17 cellular contexts compared by ENCODE assay signal in the genomic region with DNA sequence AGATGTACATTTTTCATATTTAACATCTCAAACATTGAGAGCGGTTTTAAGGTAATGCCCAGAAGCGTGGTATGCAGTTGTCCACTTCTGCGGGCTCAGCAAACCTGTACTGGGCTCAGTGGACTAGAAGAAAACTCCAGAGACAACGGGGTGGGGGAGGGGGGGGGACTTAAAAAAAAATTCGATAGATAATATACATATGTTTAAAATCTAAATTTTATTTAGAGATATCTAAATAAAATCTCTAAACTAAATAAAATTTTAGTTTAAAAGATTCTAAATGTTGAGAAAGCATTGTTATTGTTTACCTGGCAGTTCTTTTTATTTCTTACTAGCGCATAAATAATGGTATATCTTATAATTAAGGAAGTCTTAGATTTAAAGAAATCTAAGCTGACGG. TPM values are rescaled to one million over a fixed set of nuclear protein-coding genes. Genes with fewer than 3 reads are reported as not detected.
DNase-seq lines count a peak whose midpoint lies in the region; ATAC-seq lines count a peak whose summit lies in the region.
"Had no signal": no experiment of that assay in that cellular context is flagged by ENCODE, and none has a peak within 500 bp of the region (broad histone marks: within the 10 kb centered on the region; RNA-seq: fewer than 3 reads in every experiment).

No MANE protein-coding gene starts in this region.

- no peaks in the 10 kb centered on the region for H3K9me3 Mint-ChIP-seq in stimulated activated naive CD8-positive, alpha-beta T cell treated with anti-CD3 and anti-CD28 coated beads, Interleukin-15, Interleukin-2, amounts not matched to agents 100 ng/mL and 50 ng/mL, for 24 hours
- no peaks in the 10 kb centered on the region for H3K9me3 Mint-ChIP-seq in activated CD4-positive, alpha-beta memory T cell treated with anti-CD3 and anti-CD28 coated beads for 36 hours
- H3K9me3 Mint-ChIP-seq in immature natural killer cell = no peaks in the 10 kb centered on the region
- no peaks in the 10 kb centered on the region for H3K9me3 Mint-ChIP-seq in effector memory CD8-positive, alpha-beta T cell

- H3K27ac Mint-ChIP-seq in stimulated activated naive CD8-positive, alpha-beta T cell treated with anti-CD3 and anti-CD28 coated beads, Interleukin-15, Interleukin-2, amounts not matched to agents 100 ng/mL and 50 ng/mL, for 24 hours = peak overlapping the region; percentile 96
- H3K27ac Mint-ChIP-seq in activated CD4-positive, alpha-beta memory T cell treated with anti-CD3 and anti-CD28 coated beads for 36 hours = peak overlapping the region; percentile 94
- H3K27ac Mint-ChIP-seq in immature natural killer cell = peak overlapping the region; percentile 80 to 95 (median 93)
- no peak overlapping the region for H3K27ac Mint-ChIP-seq in effector memory CD8-positive, alpha-beta T cell

- no peaks in the 10 kb centered on the region for H3K9me3 ChIP-seq in neuronal stem cell (replicated peaks in 1 of 2; ENCODE audit: control insufficient read depth in 2 of 2, insufficient read depth in 1 of 2, low read depth in 1 of 2, low read length in 2 of 2)
- H3K9me3 ChIP-seq: Caco-2, pancreas, tibial artery had no signal

- H2BK12ac ChIP-seq in neuronal stem cell (ENCODE audit: low read length) = no peak overlapping the region

- H3K27me3 Mint-ChIP-seq in stimulated activated naive CD8-positive, alpha-beta T cell treated with anti-CD3 and anti-CD28 coated beads, Interleukin-15, Interleukin-2, amounts not matched to agents 100 ng/mL and 50 ng/mL, for 24 hours = peaks cover 11% of the 10 kb centered on the region
- H3K27me3 Mint-ChIP-seq in activated CD4-positive, alpha-beta memory T cell treated with anti-CD3 and anti-CD28 coated beads for 36 hours = peaks cover 3% of the 10 kb centered on the region
- H3K27me3 Mint-ChIP-seq in immature natural killer cell (ENCODE audit: low read depth in 3 of 3) = peaks cover 0 to 9% (median 8%) of the 10 kb centered on the region in 3 donors
- H3K27me3 Mint-ChIP-seq in effector memory CD8-positive, alpha-beta T cell = peaks cover 8 to 10% of the 10 kb centered on the region in 2 donors

- DNase-seq in stimulated activated naive CD8-positive, alpha-beta T cell treated with anti-CD3 and anti-CD28 coated beads, Interleukin-15, Interleukin-2, amounts not matched to agents 100 U/mL and 50 U/mL, for 24 hours = no peak
- DNase-seq in activated CD4-positive, alpha-beta memory T cell treated with anti-CD3 and anti-CD28 coated beads for 36 hours = no peak
- DNase-seq in immature natural killer cell (no peak), NCI-H524 treated with DMSO at 0.1 percent for 48 hours (lab: John Stamatoyannopoulos, UW) (no peak), neuronal stem cell (ENCODE audit: low spot score) (no peak)
- no peak for DNase-seq in effector memory CD8-positive, alpha-beta T cell
- DNase-seq: foreskin keratinocyte, islet precursor cell, MM.1S, PC-9, SHP77 treated with DMSO at 0.1 percent for 48 hours, tibial artery had no signal

- H3K36me3 ChIP-seq in neuronal stem cell (replicated peaks in 1 of 2; ENCODE audit: control insufficient read depth in 2 of 2, insufficient read depth in 2 of 2, low read length in 2 of 2) = no peaks in the 10 kb centered on the region
- H3K36me3 ChIP-seq: pancreas, tibial artery had no signal

- H3K4me3 Mint-ChIP-seq in stimulated activated naive CD8-positive, alpha-beta T cell treated with anti-CD3 and anti-CD28 coated beads, Interleukin-15, Interleukin-2, amounts not matched to agents 100 ng/mL and 50 ng/mL, for 24 hours = no peak overlapping the region
- H3K4me3 Mint-ChIP-seq in activated CD4-positive, alpha-beta memory T cell treated with anti-CD3 and anti-CD28 coated beads for 36 hours = peak overlapping the region; percentile 81
- peak overlapping the region; percentile 89 to 96 (median 95) for H3K4me3 Mint-ChIP-seq in immature natural killer cell
- H3K4me3 Mint-ChIP-seq in effector memory CD8-positive, alpha-beta T cell = no peak overlapping the region

- H2BK15ac ChIP-seq in neuronal stem cell (ENCODE audit: low read length) = no peak overlapping the region

- intact Hi-C loops in activated CD4-positive, alpha-beta memory T cell treated with anti-CD3 and anti-CD28 coated beads for 36 hours (cut with micrococcal nuclease) = loop anchor here (10.0 kb wide), 1 partner anchor 372 kb away; no protein-coding TSS in a partner anchor

- H2BK5ac ChIP-seq in neuronal stem cell (ENCODE audit: low read length) = no peak overlapping the region

- H3K18ac ChIP-seq in neuronal stem cell (ENCODE audit: low read length) = no peak overlapping the region

- POLR2A ChIA-PET in activated CD4-positive, alpha-beta memory T cell treated with anti-CD3 and anti-CD28 coated beads for 36 hours (lab: Charles Lee) = interaction anchor here (0.6 to 2.4 kb wide), 4 partner anchors 27 to 138 kb away, joined by 3 to 7 read pairs (median 4); no protein-coding TSS in a partner anchor

- H3K79me1 ChIP-seq in neuronal stem cell (ENCODE audit: low read depth, low read length) = no peaks in the 10 kb centered on the region

- H3K14ac ChIP-seq in neuronal stem cell (ENCODE audit: low read length) = no peak overlapping the region

- no peak overlapping the region for H2AK5ac ChIP-seq in neuronal stem cell (ENCODE audit: low read depth, low read length)

- H3K36me3 Mint-ChIP-seq in stimulated activated naive CD8-positive, alpha-beta T cell treated with anti-CD3 and anti-CD28 coated beads, Interleukin-15, Interleukin-2, amounts not matched to agents 100 ng/mL and 50 ng/mL, for 24 hours (ENCODE audit: low read depth) = peaks cover 29% of the 10 kb centered on the region
- peaks cover 30% of the 10 kb centered on the region for H3K36me3 Mint-ChIP-seq in activated CD4-positive, alpha-beta memory T cell treated with anti-CD3 and anti-CD28 coated beads for 36 hours
- peaks cover 0 to 3% (median 0%) of the 10 kb centered on the region in 3 donors for H3K36me3 Mint-ChIP-seq in immature natural killer cell
- H3K36me3 Mint-ChIP-seq in effector memory CD8-positive, alpha-beta T cell (ENCODE audit: insufficient read depth) = no peaks in the 10 kb centered on the region

- ATAC-seq in stimulated activated naive CD8-positive, alpha-beta T cell treated with anti-CD3 and anti-CD28 coated beads, Interleukin-15, Interleukin-2, amounts not matched to agents 100 U/mL and 50 U/mL, for 24 hours = no peak
- no peak for ATAC-seq in effector memory CD8-positive, alpha-beta T cell (replicated peaks)

- H3K4me1 ChIP-seq in neuronal stem cell (ENCODE audit: control insufficient read depth in 2 of 2, insufficient read depth in 1 of 2, low read depth in 1 of 2, low read length in 2 of 2) = peaks cover 0 to 3% of the 10 kb centered on the region in 2 donors
- H3K4me1 ChIP-seq: Caco-2, foreskin keratinocyte, pancreas had no signal

- no peak overlapping the region for H3K4me3 ChIP-seq in neuronal stem cell (ENCODE audit: low read length in 2 of 2)
- H3K4me3 ChIP-seq: lung, PC-9 had no signal

- H3K9ac ChIP-seq in neuronal stem cell (ENCODE audit: low read depth, low read length, poor library complexity) = no peak overlapping the region

- H3K4me1 Mint-ChIP-seq in stimulated activated naive CD8-positive, alpha-beta T cell treated with anti-CD3 and anti-CD28 coated beads, Interleukin-15, Interleukin-2, amounts not matched to agents 100 ng/mL and 50 ng/mL, for 24 hours (ENCODE audit: low read depth) = peaks cover 68% of the 10 kb centered on the region
- peaks cover 43% of the 10 kb centered on the region for H3K4me1 Mint-ChIP-seq in activated CD4-positive, alpha-beta memory T cell treated with anti-CD3 and anti-CD28 coated beads for 36 hours (ENCODE audit: low read depth)
- peaks cover 46 to 73% of the 10 kb centered on the region in 2 donors for H3K4me1 Mint-ChIP-seq in immature natural killer cell
- peaks cover 7 to 10% of the 10 kb centered on the region in 2 donors for H3K4me1 Mint-ChIP-seq in effector memory CD8-positive, alpha-beta T cell (ENCODE audit: low read depth in 2 of 2)

- no peak overlapping the region for H4K91ac ChIP-seq in neuronal stem cell (ENCODE audit: low read depth, low read length, poor library complexity)

- H2AFZ ChIP-seq in neuronal stem cell (ENCODE audit: low read length) = no peak overlapping the region
- H2AFZ ChIP-seq: PC-9 had no signal

- H3K27me3 ChIP-seq in neuronal stem cell (ENCODE audit: control insufficient read depth in 3 of 3, insufficient read depth in 3 of 3, low read depth in 1 of 3, low read length in 3 of 3) = peaks cover 3 to 71% (median 13%) of the 10 kb centered on the region in 3 experiments
- H3K27me3 ChIP-seq: foreskin keratinocyte, pancreas had no signal

- no peak overlapping the region for H2BK120ac ChIP-seq in neuronal stem cell (ENCODE audit: low read depth, low read length)

- CTCF ChIA-PET in activated CD4-positive, alpha-beta memory T cell treated with anti-CD3 and anti-CD28 coated beads for 36 hours (lab: Charles Lee) = interaction anchor here (1.4 kb wide), 1 partner anchor 92 kb away, joined by 5 read pairs; no protein-coding TSS in a partner anchor

- no peak overlapping the region for H4K8ac ChIP-seq in neuronal stem cell (ENCODE audit: low read depth, low read length)

- no peak overlapping the region for H3K27ac ChIP-seq in neuronal stem cell (replicated peaks; ENCODE audit: low read length)
- H3K27ac ChIP-seq: hepatocyte, PC-9, tibial artery had no signal

- no peak overlapping the region for H3K23ac ChIP-seq in neuronal stem cell (ENCODE audit: low read depth, low read length, poor library complexity)

- no CpG with 5 or more reads among the region's 7 CpGs for WGBS in neuronal stem cell (ENCODE audit: extremely low coverage in 2 of 2, insufficient read length in 2 of 2, insufficient replicate concordance in 1 of 2), 2 donors

- H3K4ac ChIP-seq in neuronal stem cell (ENCODE audit: low read length) = no peak overlapping the region

- H3K4me2 ChIP-seq in neuronal stem cell (ENCODE audit: insufficient read depth, low read length, poor library complexity, severe bottlenecking) = no peak overlapping the region
- H3K4me2 ChIP-seq: PC-9 had no signal

RNA-seq across cellular contexts. Expression of a gene that starts 1.1 kb away (rescaled TPM):
- 10 to 100 TPM; 86.9 to 90.7 TPM for total RNA-seq in activated CD4-positive, alpha-beta memory T cell treated with anti-CD3 and anti-CD28 coated beads for 36 hours
- 10 to 100 TPM; 33.3 to 68.1 (median 40.5) TPM for polyA plus RNA-seq in immature natural killer cell
- 0.08 TPM for polyA plus RNA-seq in neuronal stem cell (2013, experiment 1 of 2)
- 0.26 TPM for polyA plus RNA-seq in neuronal stem cell (2013, experiment 2 of 2)
- total RNA-seq: PC-9 had no signal
- polyA plus RNA-seq: hepatocyte had no signal

Comparison
In these comparisons a context has a peak if more than half of its experiments do, and no peak if none do; other contexts are left out.
1. H3K27ac Mint-ChIP-seq: peak in stimulated activated naive CD8-positive, alpha-beta T cell treated with anti-CD3 and anti-CD28 coated beads, Interleukin-15, Interleukin-2, amounts not matched to agents 100 ng/mL and 50 ng/mL, for 24 hours (single experiment), activated CD4-positive, alpha-beta memory T cell treated with anti-CD3 and anti-CD28 coated beads for 36 hours (single experiment) and immature natural killer cell (6 of 6); none in effector memory CD8-positive, alpha-beta T cell (0 of 2).
2. H3K4me3 Mint-ChIP-seq: peak in activated CD4-positive, alpha-beta memory T cell treated with anti-CD3 and anti-CD28 coated beads for 36 hours (single experiment) and immature natural killer cell (5 of 5); none in stimulated activated naive CD8-positive, alpha-beta T cell treated with anti-CD3 and anti-CD28 coated beads, Interleukin-15, Interleukin-2, amounts not matched to agents 100 ng/mL and 50 ng/mL, for 24 hours (single experiment) and effector memory CD8-positive, alpha-beta T cell (0 of 2).